19 cellular contexts compared by ENCODE assay signal in genomic region chr4:123545569-123546122, GRCh38.
DNase-seq lines count a peak whose midpoint lies in the region; ATAC-seq and TF ChIP-seq lines count a peak whose summit lies in the region.
"Had no signal": no experiment of that assay in that cellular context is flagged by ENCODE, and none has a peak within 500 bp of the region (broad histone marks: within the 10 kb centered on the region; RNA-seq: fewer than 3 reads in every experiment).

No MANE protein-coding gene starts in this region.

- TF ChIP-seq POLR2A in right lobe of liver (IDR thresholded peaks at IDR 0.05): no peak

- H3K36me3 Mint-ChIP-seq in CD8-positive, alpha-beta memory T cell: no peaks in the 10 kb centered on the region
- H3K36me3 Mint-ChIP-seq: CD14-positive monocyte had no signal

- H3K4me1 ChIP-seq in right lobe of liver (peaks cover 0 to 4% (median 0%) of the 10 kb centered on the region in 4 donors), smooth muscle cell (ENCODE audit: low read depth) (peaks cover 26% of the 10 kb centered on the region)
- H3K4me1 ChIP-seq in CD8-positive, alpha-beta memory T cell (ENCODE audit: insufficient read depth, low read length): no peaks in the 10 kb centered on the region
- H3K4me1 ChIP-seq: gastrocnemius medialis had no signal

- H3K4me3 Mint-ChIP-seq in CD8-positive, alpha-beta memory T cell: no peak overlapping the region
- H3K4me3 Mint-ChIP-seq: CD14-positive monocyte had no signal

- no peak overlapping the region for H3K27ac Mint-ChIP-seq in CD8-positive, alpha-beta memory T cell
- H3K27ac Mint-ChIP-seq: CD14-positive monocyte had no signal

- H3K27me3 Mint-ChIP-seq in CD8-positive, alpha-beta memory T cell: no peaks in the 10 kb centered on the region

- peaks cover 8% of the 10 kb centered on the region for H3F3A ChIP-seq in smooth muscle cell (ENCODE audit: low read depth)

- peak; percentile 50 to 78 (median 68) for ATAC-seq in right lobe of liver
- ATAC-seq in HG02759 (IDR thresholded peaks at IDR 0.05; ENCODE audit: unreplicated experiment): no peak
- ATAC-seq: gastrocnemius medialis had no signal

- DNase-seq in NCI-H69 (lab: John Stamatoyannopoulos, UW) (peak; percentile 17), dermis blood vessel endothelial cell (peak; percentile 15), right lobe of liver (no peak), smooth muscle cell (lab: John Stamatoyannopoulos, UW; ENCODE audit: unreplicated experiment) (no peak), AG08396 (ENCODE audit: low spot score) (no peak), NCI-H82 (lab: John Stamatoyannopoulos, UW) (no peak)
- DNase-seq in CD8-positive, alpha-beta memory T cell: no peak
- DNase-seq: activated gamma-delta T cell treated with Interleukin-2 at 50 U/mL for 16 hours; effector memory CD4-positive, alpha-beta T cell; gastrocnemius medialis; NCI-H1105 treated with DMSO at 0.1 percent for 48 hours; NCI-H2227 treated with DMSO at 0.1 percent for 48 hours; OCI-M1; retina; stimulated activated CD4-positive, alpha-beta T cell treated with anti-CD3 and anti-CD28 coated beads, Interleukin-4, amount 100 ng/mL, for 1 hour had no signal

- H2AFZ ChIP-seq in smooth muscle cell (ENCODE audit: low read depth): peak overlapping the region; percentile 54

- no peaks in the 10 kb centered on the region for H3K36me3 ChIP-seq in right lobe of liver
- H3K36me3 ChIP-seq in smooth muscle cell (ENCODE audit: low read depth): no peaks in the 10 kb centered on the region
- no peaks in the 10 kb centered on the region for H3K36me3 ChIP-seq in CD8-positive, alpha-beta memory T cell (ENCODE audit: insufficient read depth, low read length)
- H3K36me3 ChIP-seq: gastrocnemius medialis had no signal

- no peak for TF ChIP-seq CTCF in right lobe of liver (IDR thresholded peaks at IDR 0.05)
- no peak for TF ChIP-seq CTCF in smooth muscle cell (IDR thresholded peaks at IDR 0.05; ENCODE audit: borderline replicate concordance, insufficient read depth, poor library complexity, severe bottlenecking)

- H3K4me3 ChIP-seq in right lobe of liver: peak overlapping the region in 2 of 3 donors; percentile 40 to 45
- peak overlapping the region; percentile 4 for H3K4me3 ChIP-seq in smooth muscle cell
- no peak overlapping the region for H3K4me3 ChIP-seq in CD8-positive, alpha-beta memory T cell (ENCODE audit: low read length)
- H3K4me3 ChIP-seq: gastrocnemius medialis, K562 had no signal

- H3K9ac ChIP-seq in smooth muscle cell (ENCODE audit: low read depth): no peak overlapping the region
- H3K9ac ChIP-seq: SK-N-SH had no signal

- no peaks in the 10 kb centered on the region for H3K79me2 ChIP-seq in smooth muscle cell (ENCODE audit: low read depth)

- POLR2A ChIA-PET in CD8-positive, alpha-beta memory T cell (lab: Charles Lee): no interaction called here

- H3K27ac ChIP-seq in right lobe of liver: peak overlapping the region in 2 of 3 donors; percentile 39 to 75
- peak overlapping the region; percentile 7 for H3K27ac ChIP-seq in smooth muscle cell (ENCODE audit: low read depth)
- no peak overlapping the region for H3K27ac ChIP-seq in CD8-positive, alpha-beta memory T cell (ENCODE audit: low read depth, low read length)
- H3K27ac ChIP-seq: gastrocnemius medialis had no signal

- intact Hi-C loops in right lobe of liver (cut with DNase I): no loop called here

- CTCF ChIA-PET in CD8-positive, alpha-beta memory T cell (lab: Charles Lee): no interaction called here

- H4K20me1 ChIP-seq in smooth muscle cell (ENCODE audit: low read depth): no peaks in the 10 kb centered on the region

- H3K27me3 ChIP-seq in right lobe of liver (no peaks in the 10 kb centered on the region), smooth muscle cell (ENCODE audit: low read depth) (no peaks in the 10 kb centered on the region)
- H3K27me3 ChIP-seq in CD8-positive, alpha-beta memory T cell (ENCODE audit: insufficient read depth, low read length, poor library complexity, severe bottlenecking): no peaks in the 10 kb centered on the region
- H3K27me3 ChIP-seq: gastrocnemius medialis had no signal

- H3K4me1 Mint-ChIP-seq in CD8-positive, alpha-beta memory T cell: no peaks in the 10 kb centered on the region
- H3K4me1 Mint-ChIP-seq: CD14-positive monocyte had no signal

- H3K4me2 ChIP-seq in smooth muscle cell: peak overlapping the region; percentile 39
- H3K4me2 ChIP-seq: SK-N-SH had no signal

- H3K9me3 ChIP-seq in right lobe of liver: no peaks in the 10 kb centered on the region
- H3K9me3 ChIP-seq in smooth muscle cell (replicated peaks; ENCODE audit: low read depth): no peaks in the 10 kb centered on the region
- H3K9me3 ChIP-seq in CD8-positive, alpha-beta memory T cell (ENCODE audit: low read length): no peaks in the 10 kb centered on the region
- H3K9me3 ChIP-seq: gastrocnemius medialis, SK-N-SH had no signal

- 35% methylated on average over 2 of the region's 2 CpGs for WGBS in right lobe of liver (ENCODE audit: insufficient coverage, low coverage, low lambda C conversion rate, missing lambda C conversion rate)
- 24% methylated on average over 2 of the region's 2 CpGs for WGBS in smooth muscle cell (ENCODE audit: low lambda C conversion rate)

- H3K9me3 Mint-ChIP-seq in CD8-positive, alpha-beta memory T cell: peaks cover 0 to 5% (median 2%) of the 10 kb centered on the region in 5 donors

Comparison
In these comparisons a context has a peak if more than half of its experiments do, and no peak if none do; other contexts are left out.
1. DNase-seq: peak in NCI-H69 (single experiment) and dermis blood vessel endothelial cell (single experiment); none in right lobe of liver (0 of 3), smooth muscle cell (single experiment), AG08396 (single experiment), CD8-positive, alpha-beta memory T cell (0 of 5) and NCI-H82 (single experiment).